In genomic region chrX:108090474-108091265, GRCh38 we compare ENCODE assay signal across 8 cellular contexts. TPM values are rescaled to one million over a fixed set of nuclear protein-coding genes. Genes with fewer than 3 reads are reported as not detected.
DNase-seq lines count a peak whose midpoint lies in the region; TF ChIP-seq lines count a peak whose summit lies in the region.

No MANE protein-coding gene starts in this region.

- H3K4me2 ChIP-seq in neuronal stem cell (ENCODE audit: insufficient read depth, low read length, poor library complexity, severe bottlenecking), result peak overlapping the region; percentile 40

- H3K79me1 ChIP-seq in neuronal stem cell (ENCODE audit: low read depth, low read length), result peaks cover 2% of the 10 kb centered on the region

- H3K9me3 ChIP-seq in KOPT-K1 (ENCODE audit: insufficient read depth, low read length, poor library complexity, severe bottlenecking) (no peaks in the 10 kb centered on the region), neuronal stem cell (replicated peaks in 1 of 2; ENCODE audit: control insufficient read depth in 2 of 2, insufficient read depth in 1 of 2, low read depth in 1 of 2, low read length in 2 of 2) (no peaks in the 10 kb centered on the region)

- no peak overlapping the region for H3K23ac ChIP-seq in neuronal stem cell (ENCODE audit: low read depth, low read length, poor library complexity)

- H3K27me3 ChIP-seq in dorsolateral prefrontal cortex (peaks cover 0 to 27% (median 0%) of the 10 kb centered on the region in 45 donors), neuronal stem cell (ENCODE audit: control insufficient read depth in 3 of 3, insufficient read depth in 3 of 3, low read depth in 1 of 3, low read length in 3 of 3) (no peaks in the 10 kb centered on the region)

- H3K9ac ChIP-seq in neuronal stem cell (ENCODE audit: low read depth, low read length, poor library complexity), result no peak overlapping the region

- no peak overlapping the region for H2BK15ac ChIP-seq in neuronal stem cell (ENCODE audit: low read length)

- peaks cover 31% of the 10 kb centered on the region for H3K36me3 ChIP-seq in KOPT-K1 (ENCODE audit: insufficient read depth, low read length)
- H3K36me3 ChIP-seq in neuronal stem cell (replicated peaks in 1 of 2; ENCODE audit: control insufficient read depth in 2 of 2, insufficient read depth in 2 of 2, low read length in 2 of 2), result peaks cover 0 to 29% of the 10 kb centered on the region in 2 donors

- no peak overlapping the region for H2BK120ac ChIP-seq in neuronal stem cell (ENCODE audit: low read depth, low read length)

- DNase-seq in NCI-H526 treated with DMSO at 0.1 percent for 48 hours (lab: John Stamatoyannopoulos, UW) (peak; percentile 25), NCI-H526 (lab: John Stamatoyannopoulos, UW) (no peak), dorsolateral prefrontal cortex (no peak), neuronal stem cell (ENCODE audit: low spot score) (no peak), NK-92 (lab: John Stamatoyannopoulos, UW; ENCODE audit: unreplicated experiment) (no peak), NCI-H1694 (lab: John Stamatoyannopoulos, UW) (no peak)
- no peak for DNase-seq in stimulated activated CD4-positive, alpha-beta T cell treated with anti-CD3 and anti-CD28 coated beads, Interleukin-1b, Interleukin-23, amount 100 ng/mL, for 48 hours

- no peak overlapping the region for H4K8ac ChIP-seq in neuronal stem cell (ENCODE audit: low read depth, low read length)

- no peak overlapping the region for H3K14ac ChIP-seq in neuronal stem cell (ENCODE audit: low read length)

- H2AFZ ChIP-seq in neuronal stem cell (ENCODE audit: low read length), result peak overlapping the region; percentile 88

- no peak overlapping the region for H3K18ac ChIP-seq in neuronal stem cell (ENCODE audit: low read length)

- H3K27ac ChIP-seq in KOPT-K1 (ENCODE audit: low read depth, low read length, poor library complexity, severe bottlenecking) (peak overlapping the region; percentile 78), dorsolateral prefrontal cortex (peak overlapping the region in 46 of 59 donors; percentile 9 to 88 (median 70)), neuronal stem cell (replicated peaks; ENCODE audit: low read length) (no peak overlapping the region)

- intact Hi-C loops in dorsolateral prefrontal cortex (cut with DNase I), result loop anchor here in 1 of 2 donors (10.0 kb wide), 1 partner anchor 266 kb away; the partner anchor contains the start of gene MID2

- no peak for TF ChIP-seq CTCF in dorsolateral prefrontal cortex (IDR thresholded peaks at IDR 0.05 in 54 of 56, conservative IDR thresholded peaks at IDR 0.05 in 2 of 56; ENCODE audit: low read depth in 1 of 56, partially characterized antibody in 56 of 56)

- H2BK12ac ChIP-seq in neuronal stem cell (ENCODE audit: low read length), result no peak overlapping the region

- no peak overlapping the region for H4K91ac ChIP-seq in neuronal stem cell (ENCODE audit: low read depth, low read length, poor library complexity)

- H3K4me1 ChIP-seq in neuronal stem cell (ENCODE audit: control insufficient read depth in 2 of 2, insufficient read depth in 1 of 2, low read depth in 1 of 2, low read length in 2 of 2), result peaks cover 0 to 2% of the 10 kb centered on the region in 2 donors

- H3K4ac ChIP-seq in neuronal stem cell (ENCODE audit: low read length), result no peak overlapping the region

- no peak overlapping the region for H2BK5ac ChIP-seq in neuronal stem cell (ENCODE audit: low read length)

- WGBS in neuronal stem cell (ENCODE audit: extremely low coverage in 2 of 2, insufficient read length in 2 of 2, insufficient replicate concordance in 1 of 2), 2 donors, result no CpG with 5 or more reads among the region's 20 CpGs

- no peak overlapping the region for H2AK5ac ChIP-seq in neuronal stem cell (ENCODE audit: low read depth, low read length)

- H3K4me3 ChIP-seq in dorsolateral prefrontal cortex (peak overlapping the region; percentile 41 to 80 (median 66)), neuronal stem cell (ENCODE audit: low read length in 2 of 2) (peak overlapping the region; percentile 70 to 95)

RNA-seq across cellular contexts. Expression of gene PSMD10, which starts 0.7 kb away (rescaled TPM):
- total RNA-seq in dorsolateral prefrontal cortex, result 10 to 100 TPM; 31.0 to 78.3 (median 56.5) TPM
- 73.8 TPM for polyA plus RNA-seq in neuronal stem cell (2013, experiment 1 of 2)
- polyA plus RNA-seq in neuronal stem cell (2013, experiment 2 of 2), result 74.1 TPM

RNA-seq across cellular contexts. Expression of gene ATG4A, which starts 0.9 kb away (rescaled TPM):
- 10 to 100 TPM in 21 of 120 experiments, 1 to 10 TPM in 99; 5.0 to 15.7 (median 7.7) TPM for total RNA-seq in dorsolateral prefrontal cortex
- polyA plus RNA-seq in neuronal stem cell (2013, experiment 1 of 2), result 4.4 TPM
- polyA plus RNA-seq in neuronal stem cell (2013, experiment 2 of 2), result 4.8 TPM

RNA-seq across cellular contexts. Expression of gene VSIG1, which starts 45.8 kb away (rescaled TPM):
- 1 to 10 TPM in 60 of 120 experiments, under 1 TPM in 53, not detected in 7; 0.16 to 5.1 (median 1.1) TPM for total RNA-seq in dorsolateral prefrontal cortex
- polyA plus RNA-seq in neuronal stem cell (2013, experiment 1 of 2), result 0.47 TPM
- polyA plus RNA-seq in neuronal stem cell (2013, experiment 2 of 2), result 0.43 TPM
